Comparison of ENCODE assay signal across 17 cellular contexts in the genomic region with DNA sequence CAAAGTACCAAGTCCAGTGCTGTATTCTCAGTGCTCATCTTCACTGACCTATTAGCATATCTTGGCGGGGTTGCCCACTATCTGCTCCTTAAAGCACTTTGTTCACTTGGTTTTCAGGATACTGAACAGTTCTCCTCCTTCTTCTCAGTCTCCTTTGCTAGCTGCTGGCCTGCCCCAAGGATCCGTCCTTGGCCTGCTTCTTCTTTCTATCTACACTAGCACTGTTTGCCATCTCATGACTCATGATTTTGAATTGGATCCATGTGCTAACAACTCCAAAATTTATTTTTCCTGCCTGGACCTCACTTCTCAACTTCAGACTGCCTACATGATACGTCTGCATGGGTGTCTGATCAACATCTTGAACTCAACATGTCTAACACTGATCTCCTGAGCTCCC. TPM values are rescaled to one million over a fixed set of nuclear protein-coding genes. Genes with fewer than 3 reads are reported as not detected.
DNase-seq lines count a peak whose midpoint lies in the region; ATAC-seq and TF ChIP-seq lines count a peak whose summit lies in the region.
"Had no signal": no experiment of that assay in that cellular context is flagged by ENCODE, and none has a peak within 500 bp of the region (broad histone marks: within the 10 kb centered on the region; RNA-seq: fewer than 3 reads in every experiment).

No MANE protein-coding gene starts in this region.

- in situ Hi-C loops in GM23248 (cut with MboI) = loop anchor here (25.0 kb wide), 1 partner anchor 593 kb away; no protein-coding TSS in a partner anchor

- TF ChIP-seq CTCF in body of pancreas (IDR thresholded peaks at IDR 0.05) (no peak), fibroblast of the aortic adventitia (IDR thresholded peaks at IDR 0.05; ENCODE audit: insufficient read depth, low read length) (no peak), sigmoid colon (IDR thresholded peaks at IDR 0.05) (no peak), esophagus muscularis mucosa (IDR thresholded peaks at IDR 0.05) (no peak)

- H3K36me3 ChIP-seq in GM23248 (ENCODE audit: low read depth) = no peaks in the 10 kb centered on the region
- H3K36me3 ChIP-seq in body of pancreas (replicated peaks in 1 of 2; ENCODE audit: insufficient read depth in 1 of 2, low read depth in 2 of 2) = no peaks in the 10 kb centered on the region
- no peaks in the 10 kb centered on the region for H3K36me3 ChIP-seq in sigmoid colon
- no peaks in the 10 kb centered on the region for H3K36me3 ChIP-seq in esophagus muscularis mucosa

- ATAC-seq in body of pancreas (peak; percentile 85), HG03108 (IDR thresholded peaks at IDR 0.05; ENCODE audit: unreplicated experiment) (no peak), GM21515 (IDR thresholded peaks at IDR 0.05; ENCODE audit: unreplicated experiment) (no peak)
- ATAC-seq: foreskin keratinocyte, GM23338, left colon, WTC11 had no signal

- H3F3A ChIP-seq in GM23248 (ENCODE audit: insufficient read depth) = peaks cover 19% of the 10 kb centered on the region; the same call in 1 of the 2 replicates

- no peaks in the 10 kb centered on the region for H4K20me1 ChIP-seq in GM23248 (ENCODE audit: insufficient read depth)

- H3K4me3 ChIP-seq in GM23248 (no peak overlapping the region), body of pancreas (no peak overlapping the region), fibroblast of the aortic adventitia (ENCODE audit: low read depth, low read length) (no peak overlapping the region), sigmoid colon (no peak overlapping the region), esophagus muscularis mucosa (no peak overlapping the region)
- H3K4me3 ChIP-seq: GM23338 had no signal

- TF ChIP-seq POLR2A in body of pancreas (IDR thresholded peaks at IDR 0.05) (no peak), sigmoid colon (IDR thresholded peaks at IDR 0.05) (no peak), esophagus muscularis mucosa (IDR thresholded peaks at IDR 0.05; ENCODE audit: low read depth) (no peak)

- H3K27me3 ChIP-seq in GM23248 (replicated peaks; ENCODE audit: insufficient read depth) = no peaks in the 10 kb centered on the region
- H3K27me3 ChIP-seq in body of pancreas = no peaks in the 10 kb centered on the region
- H3K27me3 ChIP-seq in sigmoid colon = no peaks in the 10 kb centered on the region
- H3K27me3 ChIP-seq in esophagus muscularis mucosa = no peaks in the 10 kb centered on the region
- H3K27me3 ChIP-seq: foreskin keratinocyte had no signal

- intact Hi-C loops in body of pancreas (cut with DNase I) = no loop called here
- intact Hi-C loops in sigmoid colon (cut with DNase I) = no loop called here
- intact Hi-C loops in esophagus muscularis mucosa (cut with DNase I) = no loop called here

- 0 out of 2 replicates have a peak overlapping the region, but pooled peaks have one; percentile 13 for H3K27ac ChIP-seq in GM23248
- peak overlapping the region in 2 of 4 donors; percentile 4 to 11 for H3K27ac ChIP-seq in body of pancreas
- H3K27ac ChIP-seq in sigmoid colon = peak overlapping the region in 3 of 4 donors; percentile 54 to 70 (median 64)
- H3K27ac ChIP-seq in esophagus muscularis mucosa (replicated peaks in 1 of 4) = no peak overlapping the region
- H3K27ac ChIP-seq: foreskin keratinocyte had no signal

- H3K9ac ChIP-seq in GM23248 = no peak overlapping the region

- TF ChIP-seq EP300 in sigmoid colon (IDR thresholded peaks at IDR 0.05) = no peak
- TF ChIP-seq EP300 in esophagus muscularis mucosa (IDR thresholded peaks at IDR 0.05) = no peak

- peak; percentile 73 for DNase-seq in GM23248
- DNase-seq in body of pancreas = peak; percentile 38 to 65 (median 52)
- DNase-seq in fibroblast of the aortic adventitia (ENCODE audit: low read depth) = peak; percentile 86
- DNase-seq in sigmoid colon = peak; percentile 74
- no peak for DNase-seq in esophagus muscularis mucosa (ENCODE audit: extremely low spot score)
- DNase-seq in SIG-M5 (lab: John Stamatoyannopoulos, UW) = no peak
- DNase-seq: activated CD8-positive, alpha-beta memory T cell treated with anti-CD3 and anti-CD28 coated beads for 24 hours; Caco-2; foreskin keratinocyte; left colon; NCI-H146; NCI-H226; T-helper 1 cell had no signal

- H3K4me1 ChIP-seq in GM23248 (ENCODE audit: insufficient read depth) = peaks cover 34% of the 10 kb centered on the region
- peaks cover 28% of the 10 kb centered on the region for H3K4me1 ChIP-seq in body of pancreas
- peaks cover 0 to 27% (median 21%) of the 10 kb centered on the region in 4 donors for H3K4me1 ChIP-seq in sigmoid colon
- peaks cover 0 to 12% (median 4%) of the 10 kb centered on the region in 4 donors for H3K4me1 ChIP-seq in esophagus muscularis mucosa
- H3K4me1 ChIP-seq: Caco-2 had no signal

- H3K9me3 ChIP-seq in GM23248 (ENCODE audit: low read depth) (no peaks in the 10 kb centered on the region), body of pancreas (no peaks in the 10 kb centered on the region), sigmoid colon (no peaks in the 10 kb centered on the region), esophagus muscularis mucosa (no peaks in the 10 kb centered on the region)
- H3K9me3 ChIP-seq: Caco-2 had no signal

- WGBS in GM23248 (ENCODE audit: low coverage in 1 of 2, low lambda C conversion rate in 2 of 2, missing lambda C conversion rate in 2 of 2), 2 experiments = 40 to 43% methylated on average over 3 of the region's 3 CpGs
- WGBS in body of pancreas, 2 donors = 44 to 52% methylated on average over 3 of the region's 3 CpGs
- WGBS in sigmoid colon, 2 donors = 80 to 87% methylated on average over 3 of the region's 3 CpGs
- 61% methylated on average over 3 of the region's 3 CpGs for WGBS in esophagus muscularis mucosa

- no peaks in the 10 kb centered on the region for H3K79me2 ChIP-seq in GM23248 (ENCODE audit: insufficient read depth)

- no peaks in the 10 kb centered on the region for H3K9me2 ChIP-seq in GM23248 (ENCODE audit: insufficient read depth)

- H2AFZ ChIP-seq in GM23248 = peak overlapping the region; percentile 17; the same call in 1 of the 2 replicates
- H2AFZ ChIP-seq: GM23338 had no signal

- H3K4me2 ChIP-seq in GM23248 (ENCODE audit: unreplicated experiment) = peak overlapping the region; percentile 42
- H3K4me2 ChIP-seq: GM23338 had no signal

RNA-seq across cellular contexts. Expression of a gene that starts 15.5 kb away (rescaled TPM):
- total RNA-seq in GM23248 (2014; rRNA removed; shearing (Covaris generic)) = 5.1 and 5.7 TPM in 2 replicates
- polyA plus RNA-seq in GM23248 (2016; fragmentation: Nextera tagmentation; extraction: Ambion mirVana) (11.3 and 12.3 TPM in 2 replicates), sigmoid colon (10 to 100 TPM in 2 of 3 donors, 1 to 10 TPM in 1; 8.1 to 21.8 (median 13.8) TPM)
- total RNA-seq in body of pancreas (100 to 1,000 TPM in 1 of 2 donors, 10 to 100 TPM in 1; 33.3 to 101 TPM), fibroblast of the aortic adventitia (ENCODE audit: low replicate concordance) (20.8 and 21.7 TPM in 2 replicates), sigmoid colon (10 to 100 TPM; 61.0 to 98.9 (median 73.8) TPM), esophagus muscularis mucosa (10 to 100 TPM; 18.7 to 46.4 (median 31.1) TPM)

Comparison
In these comparisons a context has a peak if more than half of its experiments do, and no peak if none do; other contexts are left out.
1. DNase-seq: peak in GM23248 (single experiment), body of pancreas (4 of 4), fibroblast of the aortic adventitia (single experiment) and sigmoid colon (single experiment); none in esophagus muscularis mucosa (single experiment) and SIG-M5 (single experiment).
2. H3K27ac ChIP-seq: peak in GM23248 (single experiment) and sigmoid colon (3 of 4); none in esophagus muscularis mucosa (0 of 4).